In genomic region chr5:165497707-165498106, GRCh38 we compare ENCODE assay signal across 13 cellular contexts.
DNase-seq lines count a peak whose midpoint lies in the region; ATAC-seq, FAIRE-seq and TF ChIP-seq lines count a peak whose summit lies in the region.
"Had no signal": no experiment of that assay in that cellular context is flagged by ENCODE, and none has a peak within 500 bp of the region (broad histone marks: within the 10 kb centered on the region; RNA-seq: fewer than 3 reads in every experiment).

No MANE protein-coding gene starts in this region.

- H2AFZ ChIP-seq in SK-N-SH (ENCODE audit: low read depth) = no peak overlapping the region

- TF ChIP-seq EP300 in SK-N-SH (IDR thresholded peaks at IDR 0.05; ENCODE audit: borderline replicate concordance in 1 of 2, low read depth in 1 of 2, low read length in 1 of 2) = no peak

- DNase-seq in SK-N-SH = peak; percentile 23
- peak; percentile 50 for DNase-seq in NCI-H446 treated with DMSO at 0.1 percent for 48 hours (lab: John Stamatoyannopoulos, UW)
- no peak for DNase-seq in bronchial epithelial cell (ENCODE audit: low read depth)
- peak; percentile 9 for DNase-seq in stromal cell of bone marrow (ENCODE audit: low read depth)
- DNase-seq in NK-92 (lab: John Stamatoyannopoulos, UW; ENCODE audit: unreplicated experiment) = no peak
- DNase-seq in colonic mucosa = no peak
- DNase-seq: activated T-cell treated with anti-CD3 and anti-CD28 coated beads, Interleukin-2, amount 50 U/mL, for 1 hour; COR-L47; foreskin keratinocyte; GOT3; retina had no signal

- peak; percentile 44 for TF ChIP-seq CTCF in SK-N-SH (IDR thresholded peaks at IDR 0.05)
- no peak for TF ChIP-seq CTCF in bronchial epithelial cell (IDR thresholded peaks at IDR 0.05; ENCODE audit: insufficient read depth, low read length, severe bottlenecking)
- TF ChIP-seq CTCF in colonic mucosa (IDR thresholded peaks at IDR 0.05) = no peak

- WGBS in SK-N-SH (ENCODE audit: low lambda C conversion rate) = 27% methylated on average over 5 of the region's 5 CpGs

- H3K27me3 ChIP-seq in SK-N-SH (ENCODE audit: insufficient read depth) (no peaks in the 10 kb centered on the region), bronchial epithelial cell (ENCODE audit: control insufficient read depth, insufficient read depth, low read length) (no peaks in the 10 kb centered on the region), colonic mucosa (no peaks in the 10 kb centered on the region)
- H3K27me3 ChIP-seq: foreskin keratinocyte had no signal

- CTCF ChIA-PET in SK-N-SH (lab: Yijun Ruan, JAX) = no interaction called here

- no peaks in the 10 kb centered on the region for H3K79me2 ChIP-seq in SK-N-SH (ENCODE audit: insufficient read depth)

- H3K9me3 ChIP-seq in SK-N-SH (no peaks in the 10 kb centered on the region), colonic mucosa (no peaks in the 10 kb centered on the region)

- ATAC-seq in SK-N-SH treated with all-trans-retinoic acid at 6 μM for 48 hours (no peak), HG03039 (IDR thresholded peaks at IDR 0.05; ENCODE audit: unreplicated experiment) (no peak)
- ATAC-seq: foreskin keratinocyte had no signal

- peak; percentile 43; the same call in 1 of the 2 replicates for TF ChIP-seq RAD21 in SK-N-SH (IDR thresholded peaks at IDR 0.05; ENCODE audit: low read length)

- peak; percentile 76 for FAIRE-seq in bronchial epithelial cell (lab: Jason Lieb, UNC)

- no peaks in the 10 kb centered on the region for H3K9me2 ChIP-seq in SK-N-SH

- H3K4me2 ChIP-seq in SK-N-SH = no peak overlapping the region

- POLR2A ChIA-PET in SK-N-SH (lab: Yijun Ruan, JAX) = no interaction called here

- no peaks in the 10 kb centered on the region for H4K20me1 ChIP-seq in SK-N-SH (ENCODE audit: insufficient read depth)

- H3K27ac ChIP-seq in SK-N-SH (ENCODE audit: low read depth in 2 of 2, low read length in 1 of 2) (no peak overlapping the region), colonic mucosa (no peak overlapping the region)
- H3K27ac ChIP-seq: foreskin keratinocyte had no signal

- peak overlapping the region in 1 of 2 experiments; percentile 33; a peak in 1 of 4 replicates for H3K4me3 ChIP-seq in SK-N-SH (ENCODE audit: low read depth in 2 of 2, low read length in 1 of 2)
- no peak overlapping the region for H3K4me3 ChIP-seq in bronchial epithelial cell (ENCODE audit: low read depth, low read length)
- no peak overlapping the region for H3K4me3 ChIP-seq in colonic mucosa

- H3K9ac ChIP-seq in SK-N-SH (no peak overlapping the region), colonic mucosa (ENCODE audit: low read depth in 2 of 2, low read length in 2 of 2) (no peak overlapping the region)

- H3K36me3 ChIP-seq in SK-N-SH (replicated peaks in 1 of 2; ENCODE audit: control insufficient read depth in 1 of 2, insufficient read depth in 2 of 2, low read length in 1 of 2) (no peaks in the 10 kb centered on the region), bronchial epithelial cell (ENCODE audit: control insufficient read depth, insufficient read depth, low read length) (no peaks in the 10 kb centered on the region), colonic mucosa (no peaks in the 10 kb centered on the region)

- H3K4me1 ChIP-seq in SK-N-SH (ENCODE audit: control insufficient read depth in 1 of 2, insufficient read depth in 2 of 2, low read depth in 1 of 2, low read length in 1 of 2) (no peaks in the 10 kb centered on the region), colonic mucosa (no peaks in the 10 kb centered on the region)
- H3K4me1 ChIP-seq: foreskin keratinocyte had no signal

- intact Hi-C loops in colonic mucosa (cut with DNase I) = no loop called here

- H3F3A ChIP-seq in SK-N-SH (replicated peaks; ENCODE audit: insufficient read depth) = no peaks in the 10 kb centered on the region

TF ChIP-seq in SK-N-SH, 30 proteins besides CTCF, POLR2A, EP300 and RAD21:
- TF ChIP-seq RXRA (IDR thresholded peaks at IDR 0.05; ENCODE audit: borderline replicate concordance, low read depth) (no peak), MXI1 (IDR thresholded peaks at IDR 0.05; ENCODE audit: low read depth, low read length) (no peak), ZBTB33 (IDR thresholded peaks at IDR 0.05; ENCODE audit: borderline replicate concordance, low read depth) (no peak), USF2 (IDR thresholded peaks at IDR 0.05; ENCODE audit: borderline replicate concordance, low read depth, low read length) (no peak), FOXJ3 (CRISPR knock-in tag; IDR thresholded peaks at IDR 0.05) (no peak), TEAD4 (IDR thresholded peaks at IDR 0.05; ENCODE audit: borderline replicate concordance, insufficient read depth) (no peak), POLR2AphosphoS5 (IDR thresholded peaks at IDR 0.05; ENCODE audit: low read depth, low read length) (no peak), MEF2A (IDR thresholded peaks at IDR 0.05; ENCODE audit: borderline replicate concordance, low read depth) (no peak), YY1 (IDR thresholded peaks at IDR 0.05; ENCODE audit: low read depth) (no peak), MAX (IDR thresholded peaks at IDR 0.05; ENCODE audit: low read depth) (no peak), JUND (IDR thresholded peaks at IDR 0.05) (no peak), ELF1 (IDR thresholded peaks at IDR 0.05) (no peak), TCF12 (IDR thresholded peaks at IDR 0.05) (no peak)

TF ChIP-seq in SK-N-SH treated with all-trans-retinoic acid at 6 μM for 48 hours, 23 proteins besides CTCF, POLR2A, EP300 and RAD21:
- TF ChIP-seq ZC3H10 (CRISPR knock-in tag; IDR thresholded peaks at IDR 0.05) (no peak), CREB5 (CRISPR knock-in tag; IDR thresholded peaks at IDR 0.05; ENCODE audit: low read depth) (no peak), ZFP30 (CRISPR knock-in tag; IDR thresholded peaks at IDR 0.05) (no peak), PATZ1 (CRISPR knock-in tag; IDR thresholded peaks at IDR 0.05; ENCODE audit: borderline replicate concordance) (no peak), BACH2 (CRISPR knock-in tag; IDR thresholded peaks at IDR 0.05; ENCODE audit: borderline replicate concordance) (no peak), ZNF565 (CRISPR knock-in tag; conservative IDR thresholded peaks at IDR 0.05; ENCODE audit: low read depth) (no peak), ZFP3 (CRISPR knock-in tag; IDR thresholded peaks at IDR 0.05) (no peak)

Comparison
In these comparisons a context has a peak if more than half of its experiments do, and no peak if none do; other contexts are left out.
1. DNase-seq: peak in SK-N-SH (single experiment), NCI-H446 treated with DMSO at 0.1 percent for 48 hours (single experiment) and stromal cell of bone marrow (single experiment); none in bronchial epithelial cell (single experiment), NK-92 (single experiment) and colonic mucosa (single experiment).